In genomic region chr12:51860986-51861385, GRCh38 we compare ENCODE assay signal across 1 cellular context.
TF ChIP-seq lines count a peak whose summit lies in the region.

No MANE protein-coding gene starts in this region.

TF ChIP-seq in H1, 55 proteins besides CTCF, POLR2A, EP300 and RAD21:
- no peak for TF ChIP-seq GABPA (IDR thresholded peaks at IDR 0.05; ENCODE audit: borderline replicate concordance, insufficient read depth, low read length)
- TF ChIP-seq TEAD4 (IDR thresholded peaks at IDR 0.05; ENCODE audit: low read depth, low read length): no peak
- no peak for TF ChIP-seq SIX5 (IDR thresholded peaks at IDR 0.05; ENCODE audit: low read depth, low read length)
- TF ChIP-seq BRCA1 (IDR thresholded peaks at IDR 0.05; ENCODE audit: low read depth, low read length): no peak
TF ChIP-seq in H1: peak in this region for 0.
